ENCODE assay signal across 1 cellular context in the genomic region with DNA sequence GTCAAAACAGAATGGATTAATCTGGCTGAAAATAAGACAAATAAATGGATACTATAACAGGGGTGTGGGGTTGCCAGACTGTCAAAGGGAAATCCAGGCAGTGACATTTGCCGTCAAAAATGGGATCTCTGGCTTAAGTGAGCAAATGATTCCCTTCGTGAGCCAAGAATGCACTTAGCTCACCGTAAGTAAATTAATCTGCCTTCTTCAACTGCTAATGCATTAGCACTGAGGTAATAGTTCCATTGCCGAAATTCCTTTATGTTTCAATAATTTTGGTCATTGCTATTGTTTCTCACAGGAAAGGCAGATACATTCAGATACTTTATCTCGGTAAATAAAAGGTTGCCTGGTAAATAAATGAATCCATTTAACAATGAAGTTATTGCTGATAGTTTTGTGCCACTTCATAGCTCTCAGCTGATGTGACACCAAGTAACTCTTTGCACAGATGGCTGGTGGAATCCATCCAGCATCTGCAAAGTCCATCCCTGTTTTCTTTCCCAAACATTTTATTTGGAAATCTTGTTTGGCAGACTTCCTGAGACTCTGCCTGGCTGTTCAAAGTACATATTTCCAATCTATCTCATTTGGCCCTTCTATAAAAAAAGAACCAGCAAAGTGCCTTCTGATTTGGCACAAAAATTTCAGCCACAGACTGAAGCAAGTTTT.
TF ChIP-seq lines count a peak whose summit lies in the region.

No MANE protein-coding gene starts in this region.

TF ChIP-seq in IMR-90, 13 proteins besides CTCF, POLR2A, EP300 and RAD21:
- TF ChIP-seq MAZ (IDR thresholded peaks at IDR 0.05; ENCODE audit: borderline replicate concordance, low read depth, low read length) (no peak), SMC3 (IDR thresholded peaks at IDR 0.05; ENCODE audit: low read depth, low read length) (no peak), NFE2L2 (IDR thresholded peaks at IDR 0.05; ENCODE audit: low read depth, low read length) (no peak), CHD1 (IDR thresholded peaks at IDR 0.05; ENCODE audit: low read depth, low read length) (no peak), MAFK (IDR thresholded peaks at IDR 0.05; ENCODE audit: low read depth, low read length) (no peak), FOS (IDR thresholded peaks at IDR 0.05; ENCODE audit: low read depth, low read length) (no peak), CEBPB (IDR thresholded peaks at IDR 0.05; ENCODE audit: low read depth, low read length) (no peak), MXI1 (IDR thresholded peaks at IDR 0.05; ENCODE audit: borderline replicate concordance, low read depth, low read length) (no peak), BHLHE40 (IDR thresholded peaks at IDR 0.05; ENCODE audit: low read depth, low read length) (no peak), RCOR1 (IDR thresholded peaks at IDR 0.05; ENCODE audit: insufficient replicate concordance, low read length) (no peak), RFX5 (IDR thresholded peaks at IDR 0.05; ENCODE audit: low read depth, low read length) (no peak)
- TF ChIP-seq, protein P1, sequence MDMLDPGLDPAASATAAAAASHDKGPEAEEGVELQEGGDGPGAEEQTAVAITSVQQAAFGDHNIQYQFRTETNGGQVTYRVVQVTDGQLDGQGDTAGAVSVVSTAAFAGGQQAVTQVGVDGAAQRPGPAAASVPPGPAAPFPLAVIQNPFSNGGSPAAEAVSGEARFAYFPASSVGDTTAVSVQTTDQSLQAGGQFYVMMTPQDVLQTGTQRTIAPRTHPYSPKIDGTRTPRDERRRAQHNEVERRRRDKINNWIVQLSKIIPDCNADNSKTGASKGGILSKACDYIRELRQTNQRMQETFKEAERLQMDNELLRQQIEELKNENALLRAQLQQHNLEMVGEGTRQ (IDR thresholded peaks at IDR 0.05; ENCODE audit: low read depth, low read length): no peak
- TF ChIP-seq, protein P2, sequence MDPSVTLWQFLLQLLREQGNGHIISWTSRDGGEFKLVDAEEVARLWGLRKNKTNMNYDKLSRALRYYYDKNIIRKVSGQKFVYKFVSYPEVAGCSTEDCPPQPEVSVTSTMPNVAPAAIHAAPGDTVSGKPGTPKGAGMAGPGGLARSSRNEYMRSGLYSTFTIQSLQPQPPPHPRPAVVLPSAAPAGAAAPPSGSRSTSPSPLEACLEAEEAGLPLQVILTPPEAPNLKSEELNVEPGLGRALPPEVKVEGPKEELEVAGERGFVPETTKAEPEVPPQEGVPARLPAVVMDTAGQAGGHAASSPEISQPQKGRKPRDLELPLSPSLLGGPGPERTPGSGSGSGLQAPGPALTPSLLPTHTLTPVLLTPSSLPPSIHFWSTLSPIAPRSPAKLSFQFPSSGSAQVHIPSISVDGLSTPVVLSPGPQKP (IDR thresholded peaks at IDR 0.05; ENCODE audit: borderline replicate concordance, low read depth, low read length): no peak
